In the genomic region with DNA sequence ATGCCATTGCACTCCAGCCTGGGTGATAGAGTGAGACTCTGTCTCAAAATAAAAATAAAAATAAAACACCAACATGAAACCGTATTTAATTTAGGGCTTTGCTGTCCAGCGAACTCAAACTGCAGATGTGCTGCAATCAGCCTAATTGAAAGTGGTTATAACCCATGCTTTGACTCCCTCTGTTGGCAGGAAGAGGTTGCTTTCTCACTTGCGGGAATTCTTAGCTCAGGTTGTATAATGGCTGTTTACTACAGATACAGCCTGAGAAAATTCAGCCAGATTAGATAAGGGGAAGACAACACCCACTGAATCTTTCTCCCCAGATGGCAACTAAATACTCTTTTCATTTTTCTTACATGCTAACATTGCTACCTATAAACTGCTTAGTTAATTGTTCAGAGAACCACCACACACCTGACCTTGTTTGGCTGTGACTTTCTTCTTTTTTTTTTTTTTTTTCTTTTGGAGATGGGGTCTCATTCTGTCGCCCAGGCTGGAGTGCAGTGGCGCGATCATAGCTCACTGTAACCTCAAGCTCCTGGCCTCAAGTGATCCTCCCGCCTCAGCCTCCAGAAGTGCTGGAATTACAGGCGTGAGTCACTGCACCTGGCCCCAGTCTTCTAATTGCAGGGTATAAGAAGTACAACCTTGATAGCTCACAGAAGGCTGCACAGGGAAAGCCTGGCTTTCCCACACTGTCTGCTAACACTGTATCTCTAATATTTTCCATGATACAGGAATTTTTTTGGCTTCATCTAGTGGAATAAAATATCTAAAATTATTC, we compare ENCODE assay signal across 1 cellular context.
TF ChIP-seq lines count a peak whose summit lies in the region.

No MANE protein-coding gene starts in this region.

TF ChIP-seq in GM23338, 12 proteins besides CTCF, POLR2A, EP300 and RAD21 (continued from another document):
- TF ChIP-seq, protein P1, sequence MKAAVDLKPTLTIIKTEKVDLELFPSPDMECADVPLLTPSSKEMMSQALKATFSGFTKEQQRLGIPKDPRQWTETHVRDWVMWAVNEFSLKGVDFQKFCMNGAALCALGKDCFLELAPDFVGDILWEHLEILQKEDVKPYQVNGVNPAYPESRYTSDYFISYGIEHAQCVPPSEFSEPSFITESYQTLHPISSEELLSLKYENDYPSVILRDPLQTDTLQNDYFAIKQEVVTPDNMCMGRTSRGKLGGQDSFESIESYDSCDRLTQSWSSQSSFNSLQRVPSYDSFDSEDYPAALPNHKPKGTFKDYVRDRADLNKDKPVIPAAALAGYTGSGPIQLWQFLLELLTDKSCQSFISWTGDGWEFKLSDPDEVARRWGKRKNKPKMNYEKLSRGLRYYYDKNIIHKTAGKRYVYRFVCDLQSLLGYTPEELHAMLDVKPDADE (IDR thresholded peaks at IDR 0.05) = no peak
- no peak for TF ChIP-seq JUNB (IDR thresholded peaks at IDR 0.05; ENCODE audit: unreplicated experiment)
